ENCODE assay signal across 12 cellular contexts in the genomic region with DNA sequence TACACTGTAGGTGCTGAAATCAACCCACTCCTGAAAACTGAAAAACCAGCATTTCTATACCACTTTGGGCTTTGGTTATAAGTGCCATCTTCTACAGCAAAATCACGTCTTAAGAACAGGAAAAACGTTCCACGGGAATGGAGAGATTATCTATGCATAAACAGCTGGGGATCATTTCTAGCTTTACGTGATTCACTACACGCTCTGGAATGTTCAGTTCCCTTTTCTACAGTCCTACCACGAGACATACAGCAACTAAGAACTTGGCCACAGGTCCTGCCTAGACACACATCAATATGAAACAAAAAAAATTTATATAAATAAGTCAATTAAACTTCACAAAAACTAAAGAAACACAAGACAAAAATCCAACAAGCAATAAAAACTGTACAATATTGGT. TPM values are rescaled to one million over a fixed set of nuclear protein-coding genes. Genes with fewer than 3 reads are reported as not detected.
DNase-seq lines count a peak whose midpoint lies in the region; ATAC-seq and TF ChIP-seq lines count a peak whose summit lies in the region.
"Had no signal": no experiment of that assay in that cellular context is flagged by ENCODE, and none has a peak within 500 bp of the region (broad histone marks: within the 10 kb centered on the region; RNA-seq: fewer than 3 reads in every experiment).

No MANE protein-coding gene starts in this region.

- H3K9me3 ChIP-seq in OCI-LY1 (ENCODE audit: low read length) (no peaks in the 10 kb centered on the region), adrenal gland (replicated peaks in 1 of 3) (no peaks in the 10 kb centered on the region), uterus (no peaks in the 10 kb centered on the region)
- H3K9me3 ChIP-seq: body of pancreas had no signal

- no peak for ATAC-seq in activated CD8-positive, alpha-beta memory T cell treated with anti-CD3 and anti-CD28 coated beads, Interleukin-2, amount 10 ng/mL, durations not matched to agents 7 days and 5 days
- ATAC-seq in effector memory CD8-positive, alpha-beta T cell (replicated peaks) = no peak
- ATAC-seq in stimulated activated memory B cell treated with anti-CD40 and anti-IgM and Interleukin-4, amounts not matched to agents 10 μg/mL and 1 μg/mL and 100 μg/mL, for 72 hours = no peak
- ATAC-seq: body of pancreas had no signal

- peaks cover 31% of the 10 kb centered on the region for H3K79me2 ChIP-seq in OCI-LY1 (ENCODE audit: insufficient read depth, low read length)

- no peaks in the 10 kb centered on the region for H3K9me3 Mint-ChIP-seq in activated CD8-positive, alpha-beta memory T cell treated with anti-CD3 and anti-CD28 coated beads, Interleukin-2, amount 10 ng/mL, durations not matched to agents 7 days and 5 days (ENCODE audit: low read depth)
- H3K9me3 Mint-ChIP-seq in effector memory CD8-positive, alpha-beta T cell = peaks cover 0 to 2% of the 10 kb centered on the region in 2 donors
- no peaks in the 10 kb centered on the region for H3K9me3 Mint-ChIP-seq in stimulated activated memory B cell treated with anti-CD40 and anti-IgM and Interleukin-4, amounts not matched to agents 10 μg/mL and 1 μg/mL and 100 μg/mL, for 72 hours

- H3K4me3 ChIP-seq in OCI-LY1 (ENCODE audit: low read depth, low read length, poor library complexity, severe bottlenecking) (peak overlapping the region; percentile 88), adrenal gland (no peak overlapping the region), uterus (no peak overlapping the region)
- H3K4me3 ChIP-seq: body of pancreas had no signal

- H2AFZ ChIP-seq in OCI-LY1 (ENCODE audit: low read length) = no peak overlapping the region

- DNase-seq in activated CD8-positive, alpha-beta memory T cell treated with anti-CD3 and anti-CD28 coated beads, Interleukin-2, amount 10 ng/mL, durations not matched to agents 7 days and 5 days = no peak
- no peak for DNase-seq in activated CD8-positive, alpha-beta memory T cell treated with anti-CD3 and anti-CD28 coated beads, Interleukin-2, amount 50 U/mL, for 48 hours
- DNase-seq in effector memory CD8-positive, alpha-beta T cell = no peak
- DNase-seq in adrenal gland = no peak
- DNase-seq in DMS53 (lab: John Stamatoyannopoulos, UW) = no peak
- DNase-seq in uterus = no peak
- DNase-seq: body of pancreas, MM.1S, NCI-H446 treated with DMSO at 0.1 percent for 48 hours had no signal

- H3K4me3 Mint-ChIP-seq in activated CD8-positive, alpha-beta memory T cell treated with anti-CD3 and anti-CD28 coated beads, Interleukin-2, amount 10 ng/mL, durations not matched to agents 7 days and 5 days = peak overlapping the region; percentile 47
- peak overlapping the region; percentile 93 to 95 for H3K4me3 Mint-ChIP-seq in effector memory CD8-positive, alpha-beta T cell
- H3K4me3 Mint-ChIP-seq in stimulated activated memory B cell treated with anti-CD40 and anti-IgM and Interleukin-4, amounts not matched to agents 10 μg/mL and 1 μg/mL and 100 μg/mL, for 72 hours = peak overlapping the region; percentile 36

- intact Hi-C loops in adrenal gland (cut with DNase I) (loop anchor here in 1 of 2 donors (10.0 kb wide), 1 partner anchor 200 kb away; no protein-coding TSS in a partner anchor), uterus (cut with DNase I; ENCODE audit: low total_unique reads) (no loop called here)

- H3K36me3 Mint-ChIP-seq in activated CD8-positive, alpha-beta memory T cell treated with anti-CD3 and anti-CD28 coated beads, Interleukin-2, amount 10 ng/mL, durations not matched to agents 7 days and 5 days = peaks cover 43% of the 10 kb centered on the region
- peaks cover 82% of the 10 kb centered on the region for H3K36me3 Mint-ChIP-seq in effector memory CD8-positive, alpha-beta T cell (ENCODE audit: insufficient read depth)
- H3K36me3 Mint-ChIP-seq in stimulated activated memory B cell treated with anti-CD40 and anti-IgM and Interleukin-4, amounts not matched to agents 10 μg/mL and 1 μg/mL and 100 μg/mL, for 72 hours = peaks cover 47% of the 10 kb centered on the region

- H3K27me3 Mint-ChIP-seq in activated CD8-positive, alpha-beta memory T cell treated with anti-CD3 and anti-CD28 coated beads, Interleukin-2, amount 10 ng/mL, durations not matched to agents 7 days and 5 days = no peaks in the 10 kb centered on the region
- no peaks in the 10 kb centered on the region for H3K27me3 Mint-ChIP-seq in effector memory CD8-positive, alpha-beta T cell
- no peaks in the 10 kb centered on the region for H3K27me3 Mint-ChIP-seq in stimulated activated memory B cell treated with anti-CD40 and anti-IgM and Interleukin-4, amounts not matched to agents 10 μg/mL and 1 μg/mL and 100 μg/mL, for 72 hours

- peaks cover 53% of the 10 kb centered on the region for H3K36me3 ChIP-seq in OCI-LY1 (ENCODE audit: insufficient read depth, low read length)
- H3K36me3 ChIP-seq in adrenal gland (replicated peaks in 1 of 2) = peaks cover 0 to 15% of the 10 kb centered on the region in 2 donors
- no peaks in the 10 kb centered on the region for H3K36me3 ChIP-seq in uterus

- H3K4me1 ChIP-seq in OCI-LY1 (ENCODE audit: insufficient read depth, low read length, severe bottlenecking) (peaks cover 76% of the 10 kb centered on the region), adrenal gland (replicated peaks in 1 of 2) (peaks cover 10 to 32% of the 10 kb centered on the region in 2 donors), uterus (peaks cover 0 to 17% of the 10 kb centered on the region in 2 donors)

- peak overlapping the region; percentile 96 for H3K4me2 ChIP-seq in OCI-LY1 (ENCODE audit: low read length)

- peaks cover 48% of the 10 kb centered on the region for H3F3A ChIP-seq in OCI-LY1 (ENCODE audit: insufficient read depth, low read length)

- H3K27me3 ChIP-seq in OCI-LY1 (ENCODE audit: insufficient read depth, low read length) = no peaks in the 10 kb centered on the region
- no peaks in the 10 kb centered on the region for H3K27me3 ChIP-seq in adrenal gland
- peaks cover 0 to 11% of the 10 kb centered on the region in 2 donors for H3K27me3 ChIP-seq in uterus

- H3K9me2 ChIP-seq in OCI-LY1 (ENCODE audit: low read depth, low read length) = no peaks in the 10 kb centered on the region

- CTCF ChIA-PET in activated CD8-positive, alpha-beta memory T cell treated with anti-CD3 and anti-CD28 coated beads, Interleukin-2, amount 10 ng/mL, durations not matched to agents 7 days and 5 days (lab: Charles Lee) = interaction anchor here (0.9 to 1.1 kb wide), 2 partner anchors 185 to 270 kb away, joined by 3 to 4 read pairs; no protein-coding TSS in a partner anchor

- peaks cover 34% of the 10 kb centered on the region for H3K4me1 Mint-ChIP-seq in activated CD8-positive, alpha-beta memory T cell treated with anti-CD3 and anti-CD28 coated beads, Interleukin-2, amount 10 ng/mL, durations not matched to agents 7 days and 5 days
- H3K4me1 Mint-ChIP-seq in effector memory CD8-positive, alpha-beta T cell (ENCODE audit: low read depth in 2 of 2) = peaks cover 39 to 47% of the 10 kb centered on the region in 2 donors
- peaks cover 55% of the 10 kb centered on the region for H3K4me1 Mint-ChIP-seq in stimulated activated memory B cell treated with anti-CD40 and anti-IgM and Interleukin-4, amounts not matched to agents 10 μg/mL and 1 μg/mL and 100 μg/mL, for 72 hours

- H3K27ac Mint-ChIP-seq in activated CD8-positive, alpha-beta memory T cell treated with anti-CD3 and anti-CD28 coated beads, Interleukin-2, amount 10 ng/mL, durations not matched to agents 7 days and 5 days = no peak overlapping the region
- H3K27ac Mint-ChIP-seq in effector memory CD8-positive, alpha-beta T cell = peak overlapping the region; percentile 99 to 100
- H3K27ac Mint-ChIP-seq in stimulated activated memory B cell treated with anti-CD40 and anti-IgM and Interleukin-4, amounts not matched to agents 10 μg/mL and 1 μg/mL and 100 μg/mL, for 72 hours = peak overlapping the region; percentile 95

- peak overlapping the region; percentile 96 for H3K27ac ChIP-seq in OCI-LY1 (ENCODE audit: low read depth, low read length, poor library complexity, severe bottlenecking)
- H3K27ac ChIP-seq in adrenal gland = no peak overlapping the region
- H3K27ac ChIP-seq in uterus = no peak overlapping the region
- H3K27ac ChIP-seq: body of pancreas had no signal

- peak overlapping the region; percentile 92; the same call in 1 of the 2 replicates for H3K9ac ChIP-seq in OCI-LY1 (ENCODE audit: low read length)

- no peaks in the 10 kb centered on the region for H4K20me1 ChIP-seq in OCI-LY1 (ENCODE audit: insufficient read depth, low read length)

- no peak for TF ChIP-seq CTCF in OCI-LY1 (IDR thresholded peaks at IDR 0.05; ENCODE audit: low read length)
- no peak for TF ChIP-seq CTCF in adrenal gland (IDR thresholded peaks at IDR 0.05)
- no peak for TF ChIP-seq CTCF in uterus (IDR thresholded peaks at IDR 0.05)

- WGBS in adrenal gland, 4 donors = 57 to 72% (median 65%) methylated on average over 6 of the region's 6 CpGs

- TF ChIP-seq POLR2A in adrenal gland (IDR thresholded peaks at IDR 0.05) = no peak
- TF ChIP-seq POLR2A in uterus (IDR thresholded peaks at IDR 0.05) = no peak

RNA-seq across cellular contexts. Expression of gene CXCR4, which starts 3.6 kb away (rescaled TPM):
- 100 to 1,000 TPM; 133 to 160 TPM for total RNA-seq in activated CD8-positive, alpha-beta memory T cell treated with anti-CD3 and anti-CD28 coated beads, Interleukin-2, amount 10 ng/mL, durations not matched to agents 7 days and 5 days
- 100 to 1,000 TPM in 2 of 8 donors, 10 to 100 TPM in 6; 21.9 to 344 (median 79.8) TPM for total RNA-seq in adrenal gland
- polyA plus RNA-seq in adrenal gland = 100 to 1,000 TPM in 1 of 3 donors, 10 to 100 TPM in 2; 34.3 to 186 (median 84.3) TPM
- total RNA-seq in uterus = 10 to 100 TPM in 2 of 4 donors, 1 to 10 TPM in 2; 2.6 to 39.5 (median 19.7) TPM
- polyA plus RNA-seq: AG04450 had no signal

Comparison
In these comparisons a context has a peak if more than half of its experiments do, and no peak if none do; other contexts are left out.
1. H3K4me3 Mint-ChIP-seq: peak in every context shown above with its lines; median percentile 94 in effector memory CD8-positive, alpha-beta T cell; 47 in activated CD8-positive, alpha-beta memory T cell treated with anti-CD3 and anti-CD28 coated beads, Interleukin-2, amount 10 ng/mL, durations not matched to agents 7 days and 5 days; 36 in stimulated activated memory B cell treated with anti-CD40 and anti-IgM and Interleukin-4, amounts not matched to agents 10 μg/mL and 1 μg/mL and 100 μg/mL, for 72 hours.